Comparison of ENCODE assay signal across 10 cellular contexts in genomic region chr6:36577298-36577697, GRCh38. TPM values are rescaled to one million over a fixed set of nuclear protein-coding genes. Genes with fewer than 3 reads are reported as not detected.
DNase-seq lines count a peak whose midpoint lies in the region; ATAC-seq, FAIRE-seq and TF ChIP-seq lines count a peak whose summit lies in the region.
"Had no signal": no experiment of that assay in that cellular context is flagged by ENCODE, and none has a peak within 500 bp of the region (broad histone marks: within the 10 kb centered on the region; RNA-seq: fewer than 3 reads in every experiment).

No MANE protein-coding gene starts in this region.

- no TSS peak for BruUV-seq in mammary epithelial cell (replicated peaks; lab: Mats Ljungman, UMichigan)

- no peak overlapping the region for H3K23ac ChIP-seq in mesenchymal stem cell (ENCODE audit: low read length in 2 of 2)

- H3K4me3 ChIP-seq in AG04449 (ENCODE audit: low read depth, low read length) (no peak overlapping the region), mammary epithelial cell (replicated peaks in 1 of 3; ENCODE audit: insufficient read depth in 1 of 3, low read depth in 2 of 3, low read length in 3 of 3) (no peak overlapping the region), mesenchymal stem cell (ENCODE audit: insufficient read depth in 1 of 2, low read depth in 1 of 2, low read length in 2 of 2) (no peak overlapping the region)

- H4K20me1 ChIP-seq in mammary epithelial cell (ENCODE audit: insufficient read depth, low read length), result no peaks in the 10 kb centered on the region

- H2AFZ ChIP-seq in mammary epithelial cell (ENCODE audit: low read depth, low read length) (peak overlapping the region; percentile 42), mesenchymal stem cell (ENCODE audit: low read depth, low read length) (no peak overlapping the region)

- DNase-seq in AG04449 (ENCODE audit: low read depth, low spot score), result peak; percentile 82
- DNase-seq in M059J (ENCODE audit: low read depth), result peak; percentile 97
- DNase-seq in mammary epithelial cell, result peak; percentile 87
- DNase-seq in mesenchymal stem cell, result peak; percentile 52
- no peak for DNase-seq in NCI-H1417 (lab: John Stamatoyannopoulos, UW)
- DNase-seq in D721Med (ENCODE audit: insufficient read length, low spot score), result no peak
- DNase-seq: activated CD4-positive, alpha-beta memory T cell treated with anti-CD3 and anti-CD28 coated beads for 36 hours had no signal

- H3K4me2 ChIP-seq in mammary epithelial cell (ENCODE audit: insufficient read depth, low read depth, low read length), result peak overlapping the region; percentile 48
- H3K4me2 ChIP-seq in mesenchymal stem cell (ENCODE audit: low read length, poor library complexity, severe bottlenecking), result no peak overlapping the region

- H3K4me1 ChIP-seq in mammary epithelial cell (ENCODE audit: insufficient read depth, low read length) (peaks cover 32% of the 10 kb centered on the region), mesenchymal stem cell (ENCODE audit: control insufficient read depth, insufficient read depth, low read depth, low read length) (peaks cover 7% of the 10 kb centered on the region)

- no peak for FAIRE-seq in D721Med (lab: Jason Lieb, UNC)

- H3K36me3 ChIP-seq in mammary epithelial cell (ENCODE audit: insufficient read depth, low read length) (no peaks in the 10 kb centered on the region), mesenchymal stem cell (ENCODE audit: control insufficient read depth in 1 of 2, insufficient read depth in 2 of 2, low read depth in 1 of 2, low read length in 2 of 2) (no peaks in the 10 kb centered on the region)

- H4K91ac ChIP-seq in mesenchymal stem cell (ENCODE audit: low read length), result no peak overlapping the region

- H2BK15ac ChIP-seq in mesenchymal stem cell (ENCODE audit: low read depth, poor library complexity, severe bottlenecking), result no peak overlapping the region

- CTCF ChIA-PET in AG04449 (lab: Yijun Ruan, JAX) (no interaction called here), mammary epithelial cell (lab: Charles Lee; ENCODE audit: low non-redundant PET) (no interaction called here)

- H2BK120ac ChIP-seq in mesenchymal stem cell (ENCODE audit: low read depth, low read length), result no peak overlapping the region

- intact Hi-C loops in mammary epithelial cell (cut with micrococcal nuclease), result loop anchor here (1.0 to 5.0 kb wide), 3 partner anchors 17 to 135 kb away; partner anchors contain the start of genes KCTD20, PXT1 and SRSF3

- H3K9ac ChIP-seq in mammary epithelial cell (ENCODE audit: insufficient read depth, low read length) (no peak overlapping the region), mesenchymal stem cell (ENCODE audit: low read length) (peak overlapping the region; percentile 26)

- H3K27ac ChIP-seq in mammary epithelial cell (ENCODE audit: insufficient read depth, low read depth, low read length) (peak overlapping the region; percentile 74), mesenchymal stem cell (ENCODE audit: low read length, poor library complexity, severe bottlenecking) (peak overlapping the region; percentile 50)
- H3K27ac ChIP-seq: C4-2B had no signal

- dilution Hi-C loops in mammary epithelial cell (cut with HindIII; ENCODE audit: low sequenced_read_pairs), result no loop called here

- in situ Hi-C loops in mammary epithelial cell (cut with MboI; ENCODE audit: low sequenced_read_pairs in 2 of 2), result no loop called here

- H3K14ac ChIP-seq in mesenchymal stem cell (ENCODE audit: low read length in 2 of 2), result no peak overlapping the region

- no peaks in the 10 kb centered on the region for H3K27me3 ChIP-seq in mammary epithelial cell (ENCODE audit: insufficient read depth, low read length)
- no peaks in the 10 kb centered on the region for H3K27me3 ChIP-seq in mesenchymal stem cell (ENCODE audit: control insufficient read depth in 1 of 2, insufficient read depth in 1 of 2, low read length in 2 of 2)

- H2BK12ac ChIP-seq in mesenchymal stem cell (ENCODE audit: low read length in 2 of 2), result no peak overlapping the region

- no peak overlapping the region for H4K8ac ChIP-seq in mesenchymal stem cell (ENCODE audit: low read length)

- H3K9me3 ChIP-seq in mammary epithelial cell (replicated peaks; ENCODE audit: insufficient read depth, low read length), result no peaks in the 10 kb centered on the region
- H3K9me3 ChIP-seq in mesenchymal stem cell (ENCODE audit: control insufficient read depth, low read length), result no peaks in the 10 kb centered on the region

- POLR2A ChIA-PET in AG04449 (lab: Yijun Ruan, JAX), result interaction anchor here (0.7 to 2.2 kb wide), 4 partner anchors 9 to 26 kb away, joined by 3 to 14 read pairs (median 8); partner anchors contain the start of gene SRSF3

- 0% methylated on average over 1 of the region's 2 CpGs for WGBS in mammary epithelial cell (ENCODE audit: low coverage, missing lambda C conversion rate)
- 0% methylated on average over 1 of the region's 2 CpGs for WGBS in mesenchymal stem cell

- no peaks in the 10 kb centered on the region for H3K79me2 ChIP-seq in mammary epithelial cell (ENCODE audit: insufficient read depth, low read length)

- TF ChIP-seq CTCF in AG04449 (IDR thresholded peaks at IDR 0.05; ENCODE audit: insufficient read depth, low read length, missing control alignments) (no peak), mammary epithelial cell (conservative IDR thresholded peaks at IDR 0.05 in 1 of 2, IDR thresholded peaks at IDR 0.05 in 1 of 2; ENCODE audit: extremely low read depth in 1 of 2, insufficient read depth in 1 of 2, low read depth in 1 of 2, low read length in 2 of 2) (no peak), D721Med (IDR thresholded peaks at IDR 0.05; ENCODE audit: insufficient read depth, missing control alignments) (no peak)

- H3K4ac ChIP-seq in mesenchymal stem cell (ENCODE audit: low read depth in 1 of 2, low read length in 2 of 2), result no peak overlapping the region

- ATAC-seq in GM18861 (IDR thresholded peaks at IDR 0.05; ENCODE audit: unreplicated experiment), result no peak
- ATAC-seq in HG03135 (IDR thresholded peaks at IDR 0.05; ENCODE audit: unreplicated experiment), result no peak

- peaks cover 2% of the 10 kb centered on the region for H3K79me1 ChIP-seq in mesenchymal stem cell (replicated peaks; ENCODE audit: low read length, poor library complexity, severe bottlenecking)

- no peak overlapping the region for H2BK5ac ChIP-seq in mesenchymal stem cell (ENCODE audit: low read depth, low read length, poor library complexity, severe bottlenecking)

- no peak overlapping the region for H3K18ac ChIP-seq in mesenchymal stem cell (ENCODE audit: low read depth in 1 of 2, low read length in 2 of 2)

- no peak overlapping the region for H2AK5ac ChIP-seq in mesenchymal stem cell (ENCODE audit: low read length, severe bottlenecking)

RNA-seq across cellular contexts. Expression of gene SRSF3, which starts 16.9 kb away (rescaled TPM):
- total RNA-seq in M059J (2014; rRNA removed; shearing (Covaris generic)), result 348 and 518 TPM in 2 replicates
- 100 to 1,000 TPM; 167 to 323 TPM for total RNA-seq in mammary epithelial cell
- polyA plus RNA-seq in mammary epithelial cell, result 394 TPM
- polyA minus RNA-seq in mammary epithelial cell, result 185 TPM
- 146 TPM for polyA plus RNA-seq in mesenchymal stem cell (2013, experiment 1 of 2)
- 152 TPM for polyA plus RNA-seq in mesenchymal stem cell (2013, experiment 2 of 2)

RNA-seq across cellular contexts. Expression of gene STK38, which starts 30.0 kb away (rescaled TPM):
- total RNA-seq in M059J (2014; rRNA removed; shearing (Covaris generic)), result 52.8 and 67.6 TPM in 2 replicates
- total RNA-seq in mammary epithelial cell, result 10 to 100 TPM; 23.2 to 29.0 TPM
- polyA plus RNA-seq in mammary epithelial cell, result 13.1 TPM
- polyA minus RNA-seq in mammary epithelial cell, result 13.4 TPM
- 22.1 TPM for polyA plus RNA-seq in mesenchymal stem cell (2013, experiment 1 of 2)
- 21.5 TPM for polyA plus RNA-seq in mesenchymal stem cell (2013, experiment 2 of 2)

Comparison
In these comparisons a context has a peak if more than half of its experiments do, and no peak if none do; other contexts are left out.
1. DNase-seq: peak in AG04449 (single experiment), M059J (single experiment), mammary epithelial cell (single experiment) and mesenchymal stem cell (single experiment); none in NCI-H1417 (0 of 3) and D721Med (single experiment).